8 cellular contexts compared by ENCODE assay signal in genomic region chr19:19627716-19628498, GRCh38. TPM values are rescaled to one million over a fixed set of nuclear protein-coding genes. Genes with fewer than 3 reads are reported as not detected.
DNase-seq lines count a peak whose midpoint lies in the region; ATAC-seq and TF ChIP-seq lines count a peak whose summit lies in the region.

Gene LPAR2 (minus strand): TSS chr19:19628220. CDS start chr19:19627275, 945 bp downstream.

- H3K4me3 Mint-ChIP-seq in T-helper 2 cell treated with Interferon-gamma antibody and Interleukin-4, amounts not matched to agents 5 μg/mL and 100 μg/mL, for 36 hours: peak within 1 kb of the TSS; percentile 97

- H3K27ac ChIP-seq in brain microvascular endothelial cell: no peak within 1 kb of the TSS

- peak within 1 kb of the TSS; percentile 95 for H3K27ac Mint-ChIP-seq in T-helper 2 cell treated with Interferon-gamma antibody and Interleukin-4, amounts not matched to agents 5 μg/mL and 100 μg/mL, for 36 hours

- no peak for TF ChIP-seq CTCF in brain microvascular endothelial cell (IDR thresholded peaks at IDR 0.05; ENCODE audit: low read depth, low read length, missing control alignments)

- peaks cover 17% of the 10 kb centered on the region for H3K4me1 Mint-ChIP-seq in T-helper 2 cell treated with Interferon-gamma antibody and Interleukin-4, amounts not matched to agents 5 μg/mL and 100 μg/mL, for 36 hours (ENCODE audit: low read depth)

- peaks cover 42% of the 10 kb centered on the region for H3K36me3 Mint-ChIP-seq in T-helper 2 cell treated with Interferon-gamma antibody and Interleukin-4, amounts not matched to agents 5 μg/mL and 100 μg/mL, for 36 hours (ENCODE audit: low read depth)

- DNase-seq in NOMO-1 treated with DMSO at 0.1 percent for 48 hours (lab: John Stamatoyannopoulos, UW; ENCODE audit: unreplicated experiment): peak; percentile 10
- no peak for DNase-seq in NOMO-1 (lab: John Stamatoyannopoulos, UW; ENCODE audit: unreplicated experiment in 2 of 2)
- DNase-seq in T-helper 2 cell treated with Interferon-gamma antibody and Interleukin-4, amounts not matched to agents 5 μg/mL and 100 μg/mL, for 36 hours (ENCODE audit: low spot score): peak; percentile 47
- DNase-seq in brain microvascular endothelial cell: no peak
- no peak for DNase-seq in left lobe of liver (ENCODE audit: low spot score)
- DNase-seq in stimulated activated CD8-positive, alpha-beta memory T cell treated with anti-CD3 and anti-CD28 coated beads, Interleukin-15, amount 100 ng/mL, for 1 hour (ENCODE audit: low read depth): peak; percentile 53
- no peak for DNase-seq in AML-193 (lab: John Stamatoyannopoulos, UW)

- in situ Hi-C loops in brain microvascular endothelial cell (cut with HindIII; ENCODE audit: low pct_ligation_motif_present, low sequenced_read_pairs): no loop called here

- H3K4me3 ChIP-seq in brain microvascular endothelial cell (ENCODE audit: low read depth, low read length): peak within 1 kb of the TSS; percentile 45

- no peaks in the 10 kb centered on the region for H3K36me3 ChIP-seq in brain microvascular endothelial cell (replicated peaks)

- peak; percentile 29 for ATAC-seq in HG03469 (IDR thresholded peaks at IDR 0.05; ENCODE audit: unreplicated experiment)
- peak; percentile 71 for ATAC-seq in left lobe of liver

- H3K27me3 Mint-ChIP-seq in T-helper 2 cell treated with Interferon-gamma antibody and Interleukin-4, amounts not matched to agents 5 μg/mL and 100 μg/mL, for 36 hours (ENCODE audit: low read depth): no peaks in the 10 kb centered on the region

- no peaks in the 10 kb centered on the region for H3K27me3 ChIP-seq in brain microvascular endothelial cell (replicated peaks)

- no peaks in the 10 kb centered on the region for H3K9me3 Mint-ChIP-seq in T-helper 2 cell treated with Interferon-gamma antibody and Interleukin-4, amounts not matched to agents 5 μg/mL and 100 μg/mL, for 36 hours

RNA-seq across cellular contexts. Expression of gene LPAR2, which starts in this region (rescaled TPM):
- total RNA-seq in left lobe of liver: 1.3 TPM

Comparison
In these comparisons a context has a peak if more than half of its experiments do, and no peak if none do; other contexts are left out.
1. DNase-seq: peak in NOMO-1 treated with DMSO at 0.1 percent for 48 hours (single experiment), T-helper 2 cell treated with Interferon-gamma antibody and Interleukin-4, amounts not matched to agents 5 μg/mL and 100 μg/mL, for 36 hours (single experiment) and stimulated activated CD8-positive, alpha-beta memory T cell treated with anti-CD3 and anti-CD28 coated beads, Interleukin-15, amount 100 ng/mL, for 1 hour (single experiment); none in NOMO-1 (0 of 2), brain microvascular endothelial cell (single experiment), left lobe of liver (single experiment) and AML-193 (0 of 2).